Comparison of ENCODE assay signal across 8 cellular contexts in genomic region chrX:137286423-137286822, GRCh38.
"Had no signal": no experiment of that assay in that cellular context is flagged by ENCODE, and none has a peak within 500 bp of the region (broad histone marks: within the 10 kb centered on the region; RNA-seq: fewer than 3 reads in every experiment).

No MANE protein-coding gene starts in this region.

- H2AFZ ChIP-seq: GM23248 had no signal

- H3K27ac ChIP-seq: GM23248 had no signal

- H3K27ac Mint-ChIP-seq: H9, IgD-negative memory B cell had no signal

- FAIRE-seq: H1, H54, HTR-8/SVneo had no signal

- H3K9ac ChIP-seq: GM23248 had no signal

- H3K36me3 Mint-ChIP-seq: IgD-negative memory B cell had no signal

- H3K4me3 Mint-ChIP-seq: H9, IgD-negative memory B cell had no signal

- H3K4me3 ChIP-seq: GM23248 had no signal

- H3K9me3 Mint-ChIP-seq: IgD-negative memory B cell had no signal

- DNase-seq: GM23248, H9, HCEC 1CT, KG1 had no signal

- H3K4me1 Mint-ChIP-seq: H9, IgD-negative memory B cell had no signal
